In the genomic region with DNA sequence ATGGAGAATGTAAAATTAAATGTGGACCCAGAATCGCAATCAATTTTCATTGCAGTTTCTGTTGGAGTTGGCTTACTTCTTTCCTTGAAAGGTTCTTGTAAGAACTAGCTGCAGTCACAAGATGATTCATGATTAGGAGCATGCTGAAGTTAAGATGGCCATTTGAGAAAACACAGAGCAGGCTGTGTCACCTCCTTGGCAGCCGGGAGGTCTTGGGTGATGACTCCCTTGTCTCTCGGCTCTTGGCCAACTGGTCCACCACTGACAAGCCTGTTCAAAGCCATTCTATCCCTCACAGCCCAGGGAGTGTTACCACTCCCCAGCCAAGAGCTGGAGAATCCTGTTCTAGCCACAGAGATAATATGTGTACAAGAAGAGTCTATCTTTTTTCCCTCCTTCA, we compare ENCODE assay signal across 9 cellular contexts. TPM values are rescaled to one million over a fixed set of nuclear protein-coding genes. Genes with fewer than 3 reads are reported as not detected.
DNase-seq lines count a peak whose midpoint lies in the region; ATAC-seq and TF ChIP-seq lines count a peak whose summit lies in the region.
"Had no signal": no experiment of that assay in that cellular context is flagged by ENCODE, and none has a peak within 500 bp of the region (broad histone marks: within the 10 kb centered on the region; RNA-seq: fewer than 3 reads in every experiment).

No MANE protein-coding gene starts in this region.

- TF ChIP-seq CTCF in RWPE2 (IDR thresholded peaks at IDR 0.05; ENCODE audit: poor library complexity, severe bottlenecking), result no peak
- no peak for TF ChIP-seq CTCF in psoas muscle (IDR thresholded peaks at IDR 0.05)

- no peaks in the 10 kb centered on the region for H3K9me3 ChIP-seq in RWPE2 (ENCODE audit: severe bottlenecking)
- no peaks in the 10 kb centered on the region for H3K9me3 ChIP-seq in psoas muscle

- H3K27ac Mint-ChIP-seq in natural killer cell treated with Interleukin-12 subunit alpha and Interleukin-12 subunit beta and Interleukin-15 and Interleukin-18, amount 100 ng/mL, for 72 hours, result peak overlapping the region in 1 of 2 donors; percentile 67

- no peaks in the 10 kb centered on the region for H3K36me3 Mint-ChIP-seq in natural killer cell treated with Interleukin-12 subunit alpha and Interleukin-12 subunit beta and Interleukin-15 and Interleukin-18, amount 100 ng/mL, for 72 hours

- H3K4me3 Mint-ChIP-seq in natural killer cell treated with Interleukin-12 subunit alpha and Interleukin-12 subunit beta and Interleukin-15 and Interleukin-18, amount 100 ng/mL, for 72 hours, result no peak overlapping the region

- DNase-seq in AG08396 (ENCODE audit: low spot score), result peak; percentile 84
- peak; percentile 89 for DNase-seq in RWPE2 (ENCODE audit: low spot score)
- peak; percentile 77 for DNase-seq in fibroblast of the conjunctiva (ENCODE audit: low read depth)
- DNase-seq in psoas muscle, result peak in 1 of 2 donors; percentile 79
- DNase-seq in natural killer cell treated with Interleukin-12 subunit alpha and Interleukin-12 subunit beta and Interleukin-15 and Interleukin-18, amount 100 ng/mL, for 72 hours (ENCODE audit: low spot score), result no peak
- DNase-seq: activated T-cell treated with anti-CD3 and anti-CD28 coated beads, Interleukin-2, amount 50 U/mL, for 48 hours had no signal

- peaks cover 33% of the 10 kb centered on the region for H3K4me1 ChIP-seq in RWPE2 (ENCODE audit: insufficient read depth, poor library complexity, severe bottlenecking)
- H3K4me1 ChIP-seq in psoas muscle, result peaks cover 19% of the 10 kb centered on the region

- H3K27me3 ChIP-seq in RWPE2 (ENCODE audit: insufficient read depth, poor library complexity, severe bottlenecking), result no peaks in the 10 kb centered on the region
- H3K27me3 ChIP-seq in psoas muscle (ENCODE audit: insufficient read depth in 3 of 3, low read length in 2 of 3), result no peaks in the 10 kb centered on the region

- peaks cover 0 to 2% of the 10 kb centered on the region in 2 donors for H3K4me1 Mint-ChIP-seq in natural killer cell treated with Interleukin-12 subunit alpha and Interleukin-12 subunit beta and Interleukin-15 and Interleukin-18, amount 100 ng/mL, for 72 hours (ENCODE audit: low read depth in 2 of 2)

- no peaks in the 10 kb centered on the region for H3K36me3 ChIP-seq in RWPE2 (ENCODE audit: low read depth)
- no peaks in the 10 kb centered on the region for H3K36me3 ChIP-seq in psoas muscle (ENCODE audit: insufficient read depth in 1 of 2, low read depth in 1 of 2)

- WGBS in psoas muscle, 3 donors, result 55 to 81% (median 64%) methylated on average over 3 of the region's 3 CpGs

- peak; percentile 90 for ATAC-seq in RWPE2 (ENCODE audit: low read depth)
- ATAC-seq in psoas muscle, result peak; percentile 47 to 81 (median 64)
- no peak for ATAC-seq in HG03460 (IDR thresholded peaks at IDR 0.05; ENCODE audit: unreplicated experiment)
- ATAC-seq in GM18867 (IDR thresholded peaks at IDR 0.05; ENCODE audit: unreplicated experiment), result no peak
- ATAC-seq in natural killer cell treated with Interleukin-12 subunit alpha and Interleukin-12 subunit beta and Interleukin-15 and Interleukin-18, amount 100 ng/mL, for 72 hours, result no peak
- ATAC-seq in GM21390 (IDR thresholded peaks at IDR 0.05; ENCODE audit: unreplicated experiment), result no peak

- H3K27ac ChIP-seq in RWPE2 (ENCODE audit: poor library complexity, severe bottlenecking) (peak overlapping the region; percentile 53), psoas muscle (no peak overlapping the region)

- H3K9me3 Mint-ChIP-seq in natural killer cell treated with Interleukin-12 subunit alpha and Interleukin-12 subunit beta and Interleukin-15 and Interleukin-18, amount 100 ng/mL, for 72 hours, result no peaks in the 10 kb centered on the region

- no peak overlapping the region for H3K4me3 ChIP-seq in RWPE2 (ENCODE audit: severe bottlenecking)
- H3K4me3 ChIP-seq in psoas muscle, result no peak overlapping the region

- peaks cover 0 to 3% of the 10 kb centered on the region in 2 donors for H3K27me3 Mint-ChIP-seq in natural killer cell treated with Interleukin-12 subunit alpha and Interleukin-12 subunit beta and Interleukin-15 and Interleukin-18, amount 100 ng/mL, for 72 hours

- intact Hi-C loops in psoas muscle (cut with DNase I), result no loop called here

RNA-seq across cellular contexts. Expression of a gene that starts 40.6 kb away (rescaled TPM):
- total RNA-seq in psoas muscle, result not detected
- not detected for polyA plus RNA-seq in psoas muscle
- total RNA-seq in natural killer cell treated with Interleukin-12 subunit alpha and Interleukin-12 subunit beta and Interleukin-15 and Interleukin-18, amount 100 ng/mL, for 72 hours, result not detected

RNA-seq across cellular contexts. Expression of a gene that starts 58.9 kb away (rescaled TPM):
- 10 to 100 TPM in 1 of 4 donors, 1 to 10 TPM in 3; 3.0 to 20.6 (median 6.3) TPM for total RNA-seq in psoas muscle
- 1 to 10 TPM; 5.4 to 7.1 (median 6.6) TPM for polyA plus RNA-seq in psoas muscle
- total RNA-seq in natural killer cell treated with Interleukin-12 subunit alpha and Interleukin-12 subunit beta and Interleukin-15 and Interleukin-18, amount 100 ng/mL, for 72 hours, result not detected

Comparison
In these comparisons a context has a peak if more than half of its experiments do, and no peak if none do; other contexts are left out.
1. ATAC-seq: peak in RWPE2 (single experiment) and psoas muscle (4 of 4); none in HG03460 (single experiment), GM18867 (single experiment), natural killer cell treated with Interleukin-12 subunit alpha and Interleukin-12 subunit beta and Interleukin-15 and Interleukin-18, amount 100 ng/mL, for 72 hours (0 of 2) and GM21390 (single experiment).
2. RNA of a gene that starts 58.9 kb away (total RNA-seq): 3.0 to 20.6 TPM in psoas muscle; not detected in natural killer cell treated with Interleukin-12 subunit alpha and Interleukin-12 subunit beta and Interleukin-15 and Interleukin-18, amount 100 ng/mL, for 72 hours; every median in the first group is over 4 times any median in the second.